1 cellular context compared by ENCODE assay signal in genomic region chr1:211372463-211372862, GRCh38.
TF ChIP-seq lines count a peak whose summit lies in the region.

No MANE protein-coding gene starts in this region.

TF ChIP-seq in K562, 482 proteins besides CTCF, POLR2A, EP300 and RAD21 (continued from another document and continues in another):
- 0 out of 2 replicates have a peak, but pooled peaks have one; percentile 39 for TF ChIP-seq NFRKB (IDR thresholded peaks at IDR 0.05; ENCODE audit: low read depth)
- TF ChIP-seq ZNF586 (CRISPR knock-in tag; conservative IDR thresholded peaks at IDR 0.05), result no peak
- peak; percentile 81 for TF ChIP-seq TAL1 (IDR thresholded peaks at IDR 0.05)
- no peak for TF ChIP-seq ETV5 (CRISPR knock-in tag; IDR thresholded peaks at IDR 0.05; ENCODE audit: low read depth)
- peak; percentile 72 for TF ChIP-seq CTBP1 (IDR thresholded peaks at IDR 0.05; ENCODE audit: borderline replicate concordance)
- peak; percentile 21; the same call in 1 of the 2 replicates for TF ChIP-seq KLF16 (IDR thresholded peaks at IDR 0.05)
- peak; percentile 84 for TF ChIP-seq NCOA1 (IDR thresholded peaks at IDR 0.05; ENCODE audit: low read depth)
- no peak for TF ChIP-seq HES1 (IDR thresholded peaks at IDR 0.05; ENCODE audit: low read depth)
- no peak for TF ChIP-seq NR2C2 (CRISPR knock-in tag; IDR thresholded peaks at IDR 0.05)
- 0 out of 2 replicates have a peak, but pooled peaks have one; percentile 28 for TF ChIP-seq NR2C2 (tag; IDR thresholded peaks at IDR 0.05)
- peak; percentile 67; the same call in 1 of the 2 replicates for TF ChIP-seq SMARCE1 (IDR thresholded peaks at IDR 0.05)
- TF ChIP-seq RUNX1 (IDR thresholded peaks at IDR 0.05; ENCODE audit: low read depth), result no peak
- no peak for TF ChIP-seq ZNF347 (CRISPR knock-in tag; IDR thresholded peaks at IDR 0.05; ENCODE audit: low read depth)
- TF ChIP-seq ZBTB49 (CRISPR knock-in tag; IDR thresholded peaks at IDR 0.05; ENCODE audit: borderline replicate concordance), result no peak
- no peak for TF ChIP-seq NRF1 (conservative IDR thresholded peaks at IDR 0.05 in 1 of 2, IDR thresholded peaks at IDR 0.05 in 1 of 2)
- no peak for TF ChIP-seq ZNF445 (CRISPR knock-in tag; IDR thresholded peaks at IDR 0.05; ENCODE audit: low read depth)
- TF ChIP-seq DNMT1 (IDR thresholded peaks at IDR 0.05), result no peak
- TF ChIP-seq MAFF (IDR thresholded peaks at IDR 0.05; ENCODE audit: low read length), result 0 out of 2 replicates have a peak, but pooled peaks have one; percentile 10
- peak; percentile 32 for TF ChIP-seq HDAC3 (IDR thresholded peaks at IDR 0.05; ENCODE audit: borderline replicate concordance, partially characterized antibody)
- peak; percentile 60; the same call in 1 of the 2 replicates for TF ChIP-seq STAT5A (IDR thresholded peaks at IDR 0.05; ENCODE audit: borderline replicate concordance, low read length)
- TF ChIP-seq JUND (IDR thresholded peaks at IDR 0.05; ENCODE audit: borderline replicate concordance, low read depth, low read length), result peak; percentile 48; the same call in 1 of the 2 replicates
- peak; percentile 64; the same call in 2 of the 3 replicates for TF ChIP-seq JUND (tag; IDR thresholded peaks at IDR 0.05; ENCODE audit: borderline replicate concordance, low read depth, low read length)
- TF ChIP-seq EGR1 (conservative IDR thresholded peaks at IDR 0.05), result peak; percentile 67
- TF ChIP-seq MTA3 (IDR thresholded peaks at IDR 0.05; ENCODE audit: borderline replicate concordance), result no peak
- no peak for TF ChIP-seq ZHX1 (conservative IDR thresholded peaks at IDR 0.05; ENCODE audit: low read length)
- TF ChIP-seq NCOA4 (IDR thresholded peaks at IDR 0.05; ENCODE audit: partially characterized antibody), result no peak
- TF ChIP-seq TCF3 (CRISPR knock-in tag; IDR thresholded peaks at IDR 0.05), result peak; percentile 81
- peak; percentile 38; the same call in 1 of the 2 replicates for TF ChIP-seq CREM (IDR thresholded peaks at IDR 0.05; ENCODE audit: low read depth)
- TF ChIP-seq MEIS2 (IDR thresholded peaks at IDR 0.05; ENCODE audit: partially characterized antibody), result peak; percentile 23
- no peak for TF ChIP-seq NFYB (IDR thresholded peaks at IDR 0.05; ENCODE audit: extremely low read depth, insufficient read length)
- peak; percentile 62 for TF ChIP-seq MTA2 (IDR thresholded peaks at IDR 0.05; ENCODE audit: low read depth)
- 0 out of 2 replicates have a peak, but pooled peaks have one; percentile 34 for TF ChIP-seq ARID3A (IDR thresholded peaks at IDR 0.05; ENCODE audit: borderline replicate concordance, low read depth, low read length)
- no peak for TF ChIP-seq ZNF146 (CRISPR knock-in tag; IDR thresholded peaks at IDR 0.05; ENCODE audit: unreplicated experiment)
- no peak for TF ChIP-seq IRF9 (tag; IDR thresholded peaks at IDR 0.05)
- no peak for TF ChIP-seq DDX20 (tag; IDR thresholded peaks at IDR 0.05; ENCODE audit: low read depth)
- peak; percentile 86 for TF ChIP-seq NCOR1 (IDR thresholded peaks at IDR 0.05)
- TF ChIP-seq LCOR (CRISPR knock-in tag; IDR thresholded peaks at IDR 0.05), result peak; percentile 44; the same call in 1 of the 2 replicates
- TF ChIP-seq ARNT (IDR thresholded peaks at IDR 0.05), result peak in 1 of 2 experiments; percentile 32; a peak in 1 of 4 replicates
- TF ChIP-seq HNRNPH1 (optimal IDR thresholded peaks at IDR 0.05; ENCODE audit: low read depth, low read length), result no peak
- TF ChIP-seq IRF1 (CRISPR knock-in tag; IDR thresholded peaks at IDR 0.05; ENCODE audit: borderline replicate concordance), result no peak
- no peak for TF ChIP-seq DMBX1 (CRISPR knock-in tag; IDR thresholded peaks at IDR 0.05; ENCODE audit: borderline replicate concordance)
- no peak for TF ChIP-seq HIVEP1 (CRISPR knock-in tag; IDR thresholded peaks at IDR 0.05)
- TF ChIP-seq ZNF766 (CRISPR knock-in tag; conservative IDR thresholded peaks at IDR 0.05), result peak; percentile 59
- peak; percentile 51 for TF ChIP-seq SOX6 (IDR thresholded peaks at IDR 0.05)
- TF ChIP-seq RNF2 (IDR thresholded peaks at IDR 0.05), result 0 out of 2 replicates have a peak, but pooled peaks have one; percentile 38
- TF ChIP-seq ZBTB43 (CRISPR knock-in tag; IDR thresholded peaks at IDR 0.05), result no peak
- TF ChIP-seq NCOA6 (IDR thresholded peaks at IDR 0.05), result peak; percentile 56; the same call in 1 of the 2 replicates
- peak; percentile 98 for TF ChIP-seq LEF1 (IDR thresholded peaks at IDR 0.05)
- TF ChIP-seq RBM14 (IDR thresholded peaks at IDR 0.05; ENCODE audit: borderline replicate concordance, insufficient read depth, low read depth, low read length), result no peak
- 0 out of 2 replicates have a peak, but pooled peaks have one; percentile 21 for TF ChIP-seq MAFG (tag; conservative IDR thresholded peaks at IDR 0.05)
- peak; percentile 71 for TF ChIP-seq MECOM (CRISPR knock-in tag; IDR thresholded peaks at IDR 0.05)
- TF ChIP-seq TBL1XR1 (IDR thresholded peaks at IDR 0.05; ENCODE audit: low read length in 2 of 2), result peak; percentile 67 to 70; a peak in 3 of 4 replicates
- TF ChIP-seq POLR2AphosphoS5 (IDR thresholded peaks at IDR 0.05; ENCODE audit: control insufficient read depth, insufficient read depth, low read depth, low read length), result peak; percentile 55; the same call in 1 of the 2 replicates
- no peak for TF ChIP-seq KDM5B (IDR thresholded peaks at IDR 0.05; ENCODE audit: insufficient replicate concordance, low read depth, low read length)
- TF ChIP-seq FOXM1 (IDR thresholded peaks at IDR 0.05; ENCODE audit: low read depth), result 0 out of 2 replicates have a peak, but pooled peaks have one; percentile 21
- TF ChIP-seq FOXM1 (CRISPR knock-in tag; IDR thresholded peaks at IDR 0.05; ENCODE audit: low read depth), result no peak
- TF ChIP-seq TEAD4 (IDR thresholded peaks at IDR 0.05; ENCODE audit: low read length), result peak; percentile 77
- no peak for TF ChIP-seq TEAD4 (CRISPR knock-in tag; IDR thresholded peaks at IDR 0.05; ENCODE audit: borderline replicate concordance)
- TF ChIP-seq ZNF507 (tag; conservative IDR thresholded peaks at IDR 0.05), result no peak
- peak; percentile 21; the same call in 1 of the 2 replicates for TF ChIP-seq EHMT2 (IDR thresholded peaks at IDR 0.05)
- peak; percentile 90 for TF ChIP-seq CBFA2T3 (IDR thresholded peaks at IDR 0.05)
- 0 out of 2 replicates have a peak, but pooled peaks have one; percentile 17 for TF ChIP-seq L3MBTL2 (IDR thresholded peaks at IDR 0.05)
- no peak for TF ChIP-seq NONO (IDR thresholded peaks at IDR 0.05; ENCODE audit: low read depth in 2 of 2, low read length in 1 of 2)
- peak; percentile 48; the same call in 1 of the 2 replicates for TF ChIP-seq NFIC (IDR thresholded peaks at IDR 0.05)
- TF ChIP-seq ARID1B (IDR thresholded peaks at IDR 0.05), result peak; percentile 92
- no peak for TF ChIP-seq YY1 (IDR thresholded peaks at IDR 0.05; ENCODE audit: borderline replicate concordance in 1 of 3, control insufficient read depth in 1 of 3, extremely low read depth in 1 of 3, insufficient read depth in 3 of 3, insufficient read length in 1 of 3, insufficient replicate concordance in 2 of 3, low read depth in 1 of 3, low read length in 2 of 3)
- peak; percentile 39; the same call in 1 of the 2 replicates for TF ChIP-seq ATF7 (IDR thresholded peaks at IDR 0.05)
- no peak for TF ChIP-seq ZNF121 (CRISPR knock-in tag; conservative IDR thresholded peaks at IDR 0.05)
- peak; percentile 77; a peak in 3 of 4 replicates for TF ChIP-seq KDM1A (IDR thresholded peaks at IDR 0.05)
- TF ChIP-seq TEAD2 (tag; IDR thresholded peaks at IDR 0.05), result no peak
- TF ChIP-seq ZNF384 (IDR thresholded peaks at IDR 0.05; ENCODE audit: low read depth, low read length), result no peak
- peak; percentile 51; the same call in 1 of the 2 replicates for TF ChIP-seq ESRRA (IDR thresholded peaks at IDR 0.05; ENCODE audit: borderline replicate concordance, low read depth)
- TF ChIP-seq ZBTB2 (IDR thresholded peaks at IDR 0.05), result 0 out of 2 replicates have a peak, but pooled peaks have one; percentile 25
